Comparison of ENCODE assay signal across 1 cellular context in genomic region chr4:184395451-184395917, GRCh38.
TF ChIP-seq lines count a peak whose summit lies in the region.

No MANE protein-coding gene starts in this region.

TF ChIP-seq in GM12878, 131 proteins besides CTCF, POLR2A, EP300 and RAD21 (continued from another document):
- TF ChIP-seq CUX1 (IDR thresholded peaks at IDR 0.05; ENCODE audit: insufficient replicate concordance, low read depth, low read length) (no peak), CHD1 (IDR thresholded peaks at IDR 0.05; ENCODE audit: low read depth, low read length) (no peak), CREB1 (IDR thresholded peaks at IDR 0.05; ENCODE audit: low read depth) (0 out of 2 replicates have a peak, but pooled peaks have one; percentile 7), EED (IDR thresholded peaks at IDR 0.05; ENCODE audit: low read depth) (0 out of 2 replicates have a peak, but pooled peaks have one; percentile 10), BCL3 (IDR thresholded peaks at IDR 0.05; ENCODE audit: borderline replicate concordance, insufficient read depth, low read depth, low read length, poor library complexity, severe bottlenecking) (no peak), BRCA1 (IDR thresholded peaks at IDR 0.05; ENCODE audit: low read depth, low read length) (no peak), HDAC2 (IDR thresholded peaks at IDR 0.05) (no peak), POLR2AphosphoS2 (IDR thresholded peaks at IDR 0.05; ENCODE audit: low read depth, low read length) (no peak), PBX3 (IDR thresholded peaks at IDR 0.05; ENCODE audit: insufficient replicate concordance, low read depth, low read length) (no peak)
